Comparison of ENCODE assay signal across 8 cellular contexts in genomic region chr4:26288308-26288982, GRCh38. TPM values are rescaled to one million over a fixed set of nuclear protein-coding genes. Genes with fewer than 3 reads are reported as not detected.
A peak's percentile ranks its signal among the peaks of the same experiment; 100 is the strongest.
DNase-seq lines count a peak whose midpoint lies in the region; ATAC-seq and TF ChIP-seq lines count a peak whose summit lies in the region.

No MANE protein-coding gene starts in this region.

- H3K27me3 ChIP-seq in tibial nerve, result no peaks in the 10 kb centered on the region

- DNase-seq in Jurkat, Clone E6-1 (ENCODE audit: low read depth, low spot score), result peak; percentile 80
- DNase-seq in astrocyte of the spinal cord (ENCODE audit: low read depth, low spot score) (peak; percentile 64), skeletal muscle cell (ENCODE audit: low read depth) (peak; percentile 9), NCI-H1436 treated with DMSO at 0.1 percent for 48 hours (lab: John Stamatoyannopoulos, UW) (no peak), tibial nerve (ENCODE audit: low spot score in 2 of 2) (no peak)
- no peak for DNase-seq in central memory CD4-positive, alpha-beta T cell

- H3K36me3 ChIP-seq in tibial nerve, result no peaks in the 10 kb centered on the region

- no peak for TF ChIP-seq EP300 in tibial nerve (IDR thresholded peaks at IDR 0.05)

- peak; percentile 80 for ATAC-seq in GM18505 (IDR thresholded peaks at IDR 0.05; ENCODE audit: unreplicated experiment)
- peak; percentile 83 for ATAC-seq in GM21717 (IDR thresholded peaks at IDR 0.05; ENCODE audit: unreplicated experiment)

- 62 to 84% methylated on average over 6 of the region's 6 CpGs for WGBS in tibial nerve, 2 donors

- no peaks in the 10 kb centered on the region for H3K9me3 ChIP-seq in tibial nerve

- TF ChIP-seq POLR2A in GM18505 (IDR thresholded peaks at IDR 0.05; ENCODE audit: borderline replicate concordance, extremely low read depth, insufficient read depth, insufficient read length) (no peak), tibial nerve (IDR thresholded peaks at IDR 0.05) (no peak)

- no peak for TF ChIP-seq CTCF in astrocyte of the spinal cord (IDR thresholded peaks at IDR 0.05; ENCODE audit: low read depth, low read length)
- TF ChIP-seq CTCF in tibial nerve (IDR thresholded peaks at IDR 0.05), result no peak

- H3K27ac ChIP-seq in tibial nerve, result peak overlapping the region in 1 of 4 donors; percentile 24

- in situ Hi-C loops in astrocyte of the spinal cord (cut with HindIII; ENCODE audit: low sequenced_read_pairs), result no loop called here

- H3K4me3 ChIP-seq in Jurkat, Clone E6-1 (ENCODE audit: low read length), result no peak overlapping the region
- H3K4me3 ChIP-seq in astrocyte of the spinal cord (ENCODE audit: low read depth, low read length) (no peak overlapping the region), skeletal muscle cell (ENCODE audit: low read depth, low read length) (no peak overlapping the region), tibial nerve (no peak overlapping the region)

- no peaks in the 10 kb centered on the region for H3K4me1 ChIP-seq in tibial nerve

RNA-seq across cellular contexts. Expression of gene RBPJ, which starts 32.4 kb away (rescaled TPM):
- 27.6 TPM for polyA plus RNA-seq in Jurkat, Clone E6-1 (2012; ENCODE audit: insufficient read depth, insufficient read length)
- 10 to 100 TPM; 67.1 to 80.2 (median 76.5) TPM for total RNA-seq in tibial nerve

Comparison
In these comparisons a context has a peak if more than half of its experiments do, and no peak if none do; other contexts are left out.
1. DNase-seq: peak in Jurkat, Clone E6-1 (single experiment), astrocyte of the spinal cord (single experiment) and skeletal muscle cell (single experiment); none in NCI-H1436 treated with DMSO at 0.1 percent for 48 hours (single experiment), central memory CD4-positive, alpha-beta T cell (single experiment) and tibial nerve (0 of 2).